In genomic region chr2:127811922-127812321, GRCh38 we compare ENCODE assay signal across 10 cellular contexts. TPM values are rescaled to one million over a fixed set of nuclear protein-coding genes. Genes with fewer than 3 reads are reported as not detected.
DNase-seq lines count a peak whose midpoint lies in the region; ATAC-seq and TF ChIP-seq lines count a peak whose summit lies in the region.
"Had no signal": no experiment of that assay in that cellular context is flagged by ENCODE, and none has a peak within 500 bp of the region (broad histone marks: within the 10 kb centered on the region; RNA-seq: fewer than 3 reads in every experiment).

No MANE protein-coding gene starts in this region.

- H4K20me1 ChIP-seq in BLaER1, result peaks cover 33% of the 10 kb centered on the region

- no peaks in the 10 kb centered on the region; the same call in 1 of the 2 replicates for H3K9me3 ChIP-seq in BLaER1
- H3K9me3 ChIP-seq in muscle layer of duodenum (ENCODE audit: control insufficient read depth in 1 of 2, low read length in 2 of 2), result no peaks in the 10 kb centered on the region

- peaks cover 4% of the 10 kb centered on the region for H3K36me3 ChIP-seq in BLaER1
- no peaks in the 10 kb centered on the region for H3K36me3 ChIP-seq in muscle layer of duodenum (ENCODE audit: control insufficient read depth in 1 of 2, insufficient read depth in 2 of 2, low read length in 2 of 2)

- H3K4me2 ChIP-seq in BLaER1, result peak overlapping the region; percentile 80

- H3K4me3 ChIP-seq in BLaER1 (no peak overlapping the region), muscle layer of duodenum (ENCODE audit: low read depth in 1 of 2, low read length in 2 of 2) (peak overlapping the region; percentile 86 to 99)
- H3K4me3 ChIP-seq in Jurkat, Clone E6-1 (ENCODE audit: low read length), result peak overlapping the region; percentile 80

- H3K4me1 Mint-ChIP-seq in brain, result peaks cover 50% of the 10 kb centered on the region

- peak overlapping the region; percentile 93; the same call in 1 of the 2 replicates for H3K27ac ChIP-seq in BLaER1
- H3K27ac ChIP-seq in muscle layer of duodenum (ENCODE audit: low read length), result peak overlapping the region; percentile 96

- peak overlapping the region in 4 of 5 experiments; percentile 78 to 100 (median 100) for H3K27ac Mint-ChIP-seq in brain

- H3K27me3 ChIP-seq in BLaER1, result no peaks in the 10 kb centered on the region
- no peaks in the 10 kb centered on the region for H3K27me3 ChIP-seq in muscle layer of duodenum (ENCODE audit: low read depth, low read length)

- peaks cover 51% of the 10 kb centered on the region for H3K4me1 ChIP-seq in BLaER1
- peaks cover 0 to 22% of the 10 kb centered on the region in 2 donors for H3K4me1 ChIP-seq in muscle layer of duodenum (ENCODE audit: control insufficient read depth in 1 of 2, insufficient read depth in 2 of 2, low read length in 2 of 2)

- no peak for TF ChIP-seq CTCF in brain (conservative IDR thresholded peaks at IDR 0.05)

- no peak for DNase-seq in Jurkat, Clone E6-1 (ENCODE audit: low read depth, low spot score)
- DNase-seq in NCI-H2171 treated with DMSO at 0.1 percent for 48 hours (lab: John Stamatoyannopoulos, UW) (no peak), ureter (ENCODE audit: low spot score) (no peak), NCI-H748 treated with DMSO at 0.1 percent for 48 hours (lab: John Stamatoyannopoulos, UW) (no peak)
- DNase-seq: activated CD8-positive, alpha-beta memory T cell treated with anti-CD3 and anti-CD28 coated beads, Interleukin-2, amount 50 U/mL, for 4 hours; NCI-H187 treated with DMSO at 0.1 percent for 48 hours had no signal

- peaks cover 0 to 4% (median 2%) of the 10 kb centered on the region in 5 experiments for H3K9me3 Mint-ChIP-seq in brain

- no peak overlapping the region for H3K9ac ChIP-seq in BLaER1

- H3K27me3 Mint-ChIP-seq in brain, result peaks cover 28% of the 10 kb centered on the region

- ATAC-seq in HG03175 (IDR thresholded peaks at IDR 0.05; ENCODE audit: unreplicated experiment), result no peak

- H3K4me3 Mint-ChIP-seq in brain, result peak overlapping the region; percentile 93 to 98 (median 95)

- H3K36me3 Mint-ChIP-seq in brain, result peaks cover 20% of the 10 kb centered on the region

RNA-seq across cellular contexts. Expression of gene WDR33, which starts 1.0 kb away (rescaled TPM):
- 69.2 TPM for polyA plus RNA-seq in Jurkat, Clone E6-1 (2012; ENCODE audit: insufficient read depth, insufficient read length)
- polyA plus RNA-seq in brain (ENCODE audit: insufficient read depth, low read depth, low replicate concordance), result 18.6 TPM
- total RNA-seq in ureter, result 60.1 TPM

RNA-seq across cellular contexts. Expression of gene POLR2D, which starts 46.0 kb away (rescaled TPM):
- 63.3 TPM for polyA plus RNA-seq in Jurkat, Clone E6-1 (2012; ENCODE audit: insufficient read depth, insufficient read length)
- polyA plus RNA-seq in brain (ENCODE audit: insufficient read depth, low read depth, low replicate concordance), result 23.3 TPM
- 29.7 TPM for total RNA-seq in ureter
